ENCODE assay signal across 15 cellular contexts in genomic region chr6:82954351-82954750, GRCh38.
"Had no signal": no experiment of that assay in that cellular context is flagged by ENCODE, and none has a peak within 500 bp of the region (broad histone marks: within the 10 kb centered on the region; RNA-seq: fewer than 3 reads in every experiment).

No MANE protein-coding gene starts in this region.

- ATAC-seq: stimulated activated naive B cell treated with anti-CD40 and anti-IgM and Interleukin-4, amounts not matched to agents 10 μg/mL and 1 μg/mL and 100 μg/mL, for 72 hours had no signal

- FAIRE-seq: endothelial cell of umbilical vein had no signal

- H2AFZ ChIP-seq: hepatocyte, parathyroid adenoma had no signal

- H3K27ac ChIP-seq: hepatocyte, parathyroid adenoma, spleen, tibial nerve had no signal

- H3K4me3 Mint-ChIP-seq: activated CD4-positive, alpha-beta memory T cell treated with anti-CD3 and anti-CD28 coated beads for 36 hours; activated naive CD8-positive, alpha-beta T cell; stimulated activated naive B cell treated with anti-CD40 and anti-IgM and Interleukin-4, amounts not matched to agents 10 μg/mL and 1 μg/mL and 100 μg/mL, for 72 hours had no signal

- H3K79me2 ChIP-seq: hepatocyte, parathyroid adenoma had no signal

- H3K9ac ChIP-seq: parathyroid adenoma had no signal

- H3K4me3 ChIP-seq: hepatocyte, spleen, tibial nerve had no signal

- H3K4me2 ChIP-seq: hepatocyte had no signal

- DNase-seq: activated CD4-positive, alpha-beta memory T cell treated with anti-CD3 and anti-CD28 coated beads for 36 hours; activated CD4-positive, alpha-beta T cell treated with anti-CD3 and anti-CD28 coated beads for 1 hour; activated gamma-delta T cell; activated T-cell treated with anti-CD3 and anti-CD28 coated beads, Interleukin-2, amount 50 U/mL, for 48 hours; amygdala; midbrain; naive B cell; spleen; stimulated activated CD4-positive, alpha-beta T cell treated with anti-CD3 and anti-CD28 coated beads, Interleukin-1b, Interleukin-23, amount 100 ng/mL, for 48 hours; stimulated activated naive B cell treated with anti-CD40 and anti-IgM and Interleukin-4, amounts not matched to agents 10 μg/mL and 1 μg/mL and 100 μg/mL, for 72 hours had no signal

- H3K27me3 Mint-ChIP-seq: activated CD4-positive, alpha-beta memory T cell treated with anti-CD3 and anti-CD28 coated beads for 36 hours; activated naive CD8-positive, alpha-beta T cell; naive B cell; stimulated activated naive B cell treated with anti-CD40 and anti-IgM and Interleukin-4, amounts not matched to agents 10 μg/mL and 1 μg/mL and 100 μg/mL, for 72 hours had no signal

- H3K27ac Mint-ChIP-seq: activated CD4-positive, alpha-beta memory T cell treated with anti-CD3 and anti-CD28 coated beads for 36 hours; activated naive CD8-positive, alpha-beta T cell; stimulated activated naive B cell treated with anti-CD40 and anti-IgM and Interleukin-4, amounts not matched to agents 10 μg/mL and 1 μg/mL and 100 μg/mL, for 72 hours had no signal

- H3K4me1 ChIP-seq: parathyroid adenoma, spleen had no signal

- H3K27me3 ChIP-seq: hepatocyte, spleen, tibial nerve had no signal
